Comparison of ENCODE assay signal across 9 cellular contexts in genomic region chr5:83368317-83368716, GRCh38.
DNase-seq lines count a peak whose midpoint lies in the region; ATAC-seq and TF ChIP-seq lines count a peak whose summit lies in the region.
"Had no signal": no experiment of that assay in that cellular context is flagged by ENCODE, and none has a peak within 500 bp of the region (broad histone marks: within the 10 kb centered on the region; RNA-seq: fewer than 3 reads in every experiment).

No MANE protein-coding gene starts in this region.

- H4K91ac ChIP-seq in mesenchymal stem cell (ENCODE audit: low read length), result no peak overlapping the region

- no peak overlapping the region for H3K18ac ChIP-seq in mesenchymal stem cell (ENCODE audit: low read depth in 1 of 2, low read length in 2 of 2)

- no peak overlapping the region for H3K4me2 ChIP-seq in mesenchymal stem cell (ENCODE audit: low read length, poor library complexity, severe bottlenecking)
- H3K4me2 ChIP-seq in SK-N-SH, result no peak overlapping the region

- no peak overlapping the region for H2BK5ac ChIP-seq in mesenchymal stem cell (ENCODE audit: low read depth, low read length, poor library complexity, severe bottlenecking)

- H3K79me1 ChIP-seq in mesenchymal stem cell (replicated peaks; ENCODE audit: low read length, poor library complexity, severe bottlenecking), result no peaks in the 10 kb centered on the region

- POLR2A ChIA-PET in SK-N-SH (lab: Yijun Ruan, JAX), result no interaction called here

- H3K9ac ChIP-seq in mesenchymal stem cell (ENCODE audit: low read length) (peak overlapping the region; percentile 76), SK-N-SH (no peak overlapping the region)

- no peaks in the 10 kb centered on the region for H3K27me3 ChIP-seq in mesenchymal stem cell (ENCODE audit: control insufficient read depth in 1 of 2, insufficient read depth in 1 of 2, low read length in 2 of 2)
- H3K27me3 ChIP-seq in SK-N-SH (ENCODE audit: insufficient read depth), result no peaks in the 10 kb centered on the region

- no peak overlapping the region for H3K4ac ChIP-seq in mesenchymal stem cell (ENCODE audit: low read depth in 1 of 2, low read length in 2 of 2)

- no peaks in the 10 kb centered on the region for H4K20me1 ChIP-seq in SK-N-SH (ENCODE audit: insufficient read depth)

- peak overlapping the region; percentile 45 for H4K8ac ChIP-seq in mesenchymal stem cell (ENCODE audit: low read length)

- H3K27ac ChIP-seq in mesenchymal stem cell (ENCODE audit: low read length, poor library complexity, severe bottlenecking) (no peak overlapping the region), SK-N-SH (ENCODE audit: low read depth in 2 of 2, low read length in 1 of 2) (no peak overlapping the region)

- peak overlapping the region in 1 of 2 experiments; percentile 34 for H3K4me3 ChIP-seq in mesenchymal stem cell (ENCODE audit: insufficient read depth in 1 of 2, low read depth in 1 of 2, low read length in 2 of 2)
- H3K4me3 ChIP-seq in SK-N-SH (ENCODE audit: low read depth in 2 of 2, low read length in 1 of 2), result no peak overlapping the region

- CTCF ChIA-PET in SK-N-SH (lab: Yijun Ruan, JAX), result no interaction called here

- no peak overlapping the region for H2BK15ac ChIP-seq in mesenchymal stem cell (ENCODE audit: low read depth, poor library complexity, severe bottlenecking)

- H3K4me1 ChIP-seq in mesenchymal stem cell (ENCODE audit: control insufficient read depth, insufficient read depth, low read depth, low read length) (peaks cover 3% of the 10 kb centered on the region), SK-N-SH (ENCODE audit: control insufficient read depth in 1 of 2, insufficient read depth in 2 of 2, low read depth in 1 of 2, low read length in 1 of 2) (peaks cover 0 to 9% of the 10 kb centered on the region in 2 experiments; a peak in 2 of 4 replicates)

- no peak overlapping the region for H2BK12ac ChIP-seq in mesenchymal stem cell (ENCODE audit: low read length in 2 of 2)

- H3K36me3 ChIP-seq in mesenchymal stem cell (ENCODE audit: control insufficient read depth in 1 of 2, insufficient read depth in 2 of 2, low read depth in 1 of 2, low read length in 2 of 2) (no peaks in the 10 kb centered on the region), SK-N-SH (replicated peaks in 1 of 2; ENCODE audit: control insufficient read depth in 1 of 2, insufficient read depth in 2 of 2, low read length in 1 of 2) (no peaks in the 10 kb centered on the region)

- H3K14ac ChIP-seq in mesenchymal stem cell (ENCODE audit: low read length in 2 of 2), result no peak overlapping the region

- no peaks in the 10 kb centered on the region for H3K9me2 ChIP-seq in SK-N-SH

- no peaks in the 10 kb centered on the region for H3F3A ChIP-seq in SK-N-SH (replicated peaks; ENCODE audit: insufficient read depth)

- no peak overlapping the region for H2BK120ac ChIP-seq in mesenchymal stem cell (ENCODE audit: low read depth, low read length)

- no peak overlapping the region for H3K23ac ChIP-seq in mesenchymal stem cell (ENCODE audit: low read length in 2 of 2)

- DNase-seq in SK-MEL-5 (ENCODE audit: low read depth, low spot score) (peak; percentile 95), mesenchymal stem cell (peak; percentile 75), NCI-H82 (lab: John Stamatoyannopoulos, UW) (no peak), T-helper 2 cell (no peak), SK-N-SH (no peak)
- DNase-seq: effector memory CD8-positive, alpha-beta T cell had no signal

- no peak for TF ChIP-seq EP300 in SK-N-SH (IDR thresholded peaks at IDR 0.05; ENCODE audit: borderline replicate concordance in 1 of 2, low read depth in 1 of 2, low read length in 1 of 2)

- H2AFZ ChIP-seq in mesenchymal stem cell (ENCODE audit: low read depth, low read length), result no peak overlapping the region
- H2AFZ ChIP-seq in SK-N-SH (ENCODE audit: low read depth), result no peak overlapping the region

- H3K79me2 ChIP-seq in SK-N-SH (ENCODE audit: insufficient read depth), result no peaks in the 10 kb centered on the region

- ATAC-seq in GM18499 (IDR thresholded peaks at IDR 0.05; ENCODE audit: insufficient read depth, unreplicated experiment), result peak; percentile 27
- peak; percentile 65 for ATAC-seq in HG02759 (IDR thresholded peaks at IDR 0.05; ENCODE audit: unreplicated experiment)
- ATAC-seq in SK-N-SH treated with all-trans-retinoic acid at 6 μM for 48 hours, result no peak
- ATAC-seq: effector memory CD8-positive, alpha-beta T cell had no signal

- no peak overlapping the region for H2AK5ac ChIP-seq in mesenchymal stem cell (ENCODE audit: low read length, severe bottlenecking)

- in situ Hi-C loops in SK-MEL-5 (cut with HindIII; ENCODE audit: low pct_unique_long_range_greater_than_20kb, low sequenced_read_pairs), result no loop called here

- no peaks in the 10 kb centered on the region for H3K9me3 ChIP-seq in mesenchymal stem cell (ENCODE audit: control insufficient read depth, low read length)
- no peaks in the 10 kb centered on the region for H3K9me3 ChIP-seq in SK-N-SH

- TF ChIP-seq RAD21 in SK-N-SH (IDR thresholded peaks at IDR 0.05; ENCODE audit: low read length), result no peak

- TF ChIP-seq CTCF in SK-N-SH (IDR thresholded peaks at IDR 0.05), result no peak

- 51% methylated on average over 5 of the region's 5 CpGs for WGBS in mesenchymal stem cell
- 84% methylated on average over 5 of the region's 5 CpGs for WGBS in SK-N-SH (ENCODE audit: low lambda C conversion rate)

TF ChIP-seq in SK-N-SH treated with all-trans-retinoic acid at 6 μM for 48 hours, 23 proteins besides CTCF, POLR2A, EP300 and RAD21:
- no peak for TF ChIP-seq TOX (CRISPR knock-in tag; IDR thresholded peaks at IDR 0.05; ENCODE audit: borderline replicate concordance)
- TF ChIP-seq ZNF565 (CRISPR knock-in tag; conservative IDR thresholded peaks at IDR 0.05; ENCODE audit: low read depth), result no peak
- no peak for TF ChIP-seq ISL1 (CRISPR knock-in tag; IDR thresholded peaks at IDR 0.05)
- TF ChIP-seq BACH2 (CRISPR knock-in tag; IDR thresholded peaks at IDR 0.05; ENCODE audit: borderline replicate concordance), result no peak
- TF ChIP-seq RARB (CRISPR knock-in tag; IDR thresholded peaks at IDR 0.05), result no peak
- TF ChIP-seq OSR1 (CRISPR knock-in tag; IDR thresholded peaks at IDR 0.05), result no peak
- no peak for TF ChIP-seq ZFP30 (CRISPR knock-in tag; IDR thresholded peaks at IDR 0.05)
- no peak for TF ChIP-seq ZNF70 (CRISPR knock-in tag; IDR thresholded peaks at IDR 0.05)
- no peak for TF ChIP-seq SNAI2 (CRISPR knock-in tag; IDR thresholded peaks at IDR 0.05)
TF ChIP-seq in SK-N-SH treated with all-trans-retinoic acid at 6 μM for 48 hours: peak in this region for 0.

TF ChIP-seq in SK-N-SH, 30 proteins besides CTCF, POLR2A, EP300 and RAD21 (continues in another document):
- TF ChIP-seq GABPA (IDR thresholded peaks at IDR 0.05; ENCODE audit: low read depth) (no peak), REST (IDR thresholded peaks at IDR 0.05; ENCODE audit: low read depth, low read length) (no peak), FOSL2 (IDR thresholded peaks at IDR 0.05; ENCODE audit: borderline replicate concordance, low read depth) (no peak), IRF3 (IDR thresholded peaks at IDR 0.05; ENCODE audit: low read depth, low read length) (no peak), SMC3 (IDR thresholded peaks at IDR 0.05; ENCODE audit: low read depth, low read length) (no peak), CHD2 (IDR thresholded peaks at IDR 0.05; ENCODE audit: low read length, partially characterized antibody) (no peak), TAF1 (IDR thresholded peaks at IDR 0.05; ENCODE audit: borderline replicate concordance, low read depth, low read length) (no peak), RFX5 (IDR thresholded peaks at IDR 0.05; ENCODE audit: low read length) (no peak)

Comparison
In these comparisons a context has a peak if more than half of its experiments do, and no peak if none do; other contexts are left out.
1. DNase-seq: peak in SK-MEL-5 (single experiment) and mesenchymal stem cell (single experiment); none in NCI-H82 (single experiment), T-helper 2 cell (0 of 5) and SK-N-SH (single experiment).